In the genomic region with DNA sequence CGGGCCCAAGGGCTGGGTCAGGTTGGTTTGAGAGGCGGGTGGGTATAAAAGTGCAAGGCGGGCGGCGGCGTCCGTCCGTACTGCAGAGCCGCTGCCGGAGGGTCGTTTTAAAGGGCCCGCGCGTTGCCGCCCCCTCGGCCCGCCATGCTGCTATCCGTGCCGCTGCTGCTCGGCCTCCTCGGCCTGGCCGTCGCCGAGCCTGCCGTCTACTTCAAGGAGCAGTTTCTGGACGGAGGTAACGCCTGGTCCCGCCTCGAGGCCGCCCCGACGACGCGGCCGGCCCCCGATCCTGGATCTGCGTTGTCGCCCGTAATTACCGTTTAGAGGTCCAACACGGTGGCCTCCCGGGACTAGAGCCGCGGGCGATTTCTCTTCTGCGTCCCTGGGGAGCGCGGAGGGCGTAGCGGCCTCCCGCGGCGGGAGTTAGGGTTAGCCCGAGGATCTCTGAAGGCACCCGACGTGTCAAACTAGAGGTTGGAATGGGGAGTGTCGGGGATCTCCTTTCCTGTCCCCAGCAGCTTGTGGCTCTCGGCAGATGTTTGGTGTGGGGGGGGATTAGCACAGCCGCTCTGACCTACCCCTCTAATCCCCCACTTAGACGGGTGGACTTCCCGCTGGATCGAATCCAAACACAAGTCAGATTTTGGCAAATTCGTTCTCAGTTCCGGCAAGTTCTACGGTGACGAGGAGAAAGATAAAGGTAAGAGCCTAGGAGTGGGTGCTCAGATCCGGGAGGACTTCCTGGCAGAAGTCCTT, we compare ENCODE assay signal across 8 cellular contexts. TPM values are rescaled to one million over a fixed set of nuclear protein-coding genes. Genes with fewer than 3 reads are reported as not detected.
A peak's percentile ranks its signal among the peaks of the same experiment; 100 is the strongest.
DNase-seq lines count a peak whose midpoint lies in the region; TF ChIP-seq lines count a peak whose summit lies in the region.

A gene (plus strand): TSS at position 74 of the 756 bp plus-strand sequence. CDS start 71 bp downstream, at position 145.

- intact Hi-C loops in adrenal gland (cut with DNase I) = no loop called here

- 0 to 1% (median 1%) methylated on average over 24 to 67 of the region's 67 CpGs for WGBS in adrenal gland, 4 donors

- TF ChIP-seq POLR2A in GM18951 (IDR thresholded peaks at IDR 0.05; ENCODE audit: extremely low read depth, insufficient read depth, insufficient read length) (peak; percentile 100), adrenal gland (IDR thresholded peaks at IDR 0.05) (peak; percentile 100)

- DNase-seq in AG09319 (ENCODE audit: extremely low read depth, low read depth) (no peak), NAMALWA (ENCODE audit: low spot score) (peak; percentile 67), adrenal gland (peak in 3 of 7 donors; percentile 49 to 54 (median 53)), hepatic stellate cell (ENCODE audit: low spot score) (peak; percentile 56), skeletal muscle cell (ENCODE audit: low read depth) (no peak), islet precursor cell (no peak), NCI-H1092 (lab: John Stamatoyannopoulos, UW) (no peak)

- TF ChIP-seq CTCF in AG09319 (IDR thresholded peaks at IDR 0.05; ENCODE audit: low read depth, low read length) = peak; percentile 11
- TF ChIP-seq CTCF in adrenal gland (IDR thresholded peaks at IDR 0.05) = peak in 4 of 6 experiments; percentile 22 to 59 (median 28)

- no peaks in the 10 kb centered on the region for H3K9me3 ChIP-seq in adrenal gland (replicated peaks in 1 of 3)

- peaks cover 0 to 44% of the 10 kb centered on the region in 2 donors for H3K36me3 ChIP-seq in adrenal gland (replicated peaks in 1 of 2)

- H3K4me3 ChIP-seq in adrenal gland = peak within 1 kb of the TSS; percentile 74 to 100 (median 98)
- H3K4me3 ChIP-seq in skeletal muscle cell (ENCODE audit: low read depth, low read length) = peak within 1 kb of the TSS; percentile 91

- H3K27ac ChIP-seq in adrenal gland = peak within 1 kb of the TSS; percentile 67 to 94 (median 91)

- H3K27me3 ChIP-seq in adrenal gland = no peaks in the 10 kb centered on the region

- in situ Hi-C loops in GM18951 (cut with MboI; ENCODE audit: low sequenced_read_pairs, unreplicated experiment) = no loop called here

- peaks cover 8 to 35% of the 10 kb centered on the region in 2 donors for H3K4me1 ChIP-seq in adrenal gland (replicated peaks in 1 of 2)

RNA-seq across cellular contexts. Expression of the gene that starts here (rescaled TPM):
- 1,000 to 10,000 TPM in 2 of 8 donors, 100 to 1,000 TPM in 6; 271 to 1,489 (median 613) TPM for total RNA-seq in adrenal gland
- 1,000 to 10,000 TPM in 1 of 3 donors, 100 to 1,000 TPM in 2; 224 to 1,230 (median 336) TPM for polyA plus RNA-seq in adrenal gland

Comparison
In these comparisons a context has a peak if more than half of its experiments do, and no peak if none do; other contexts are left out.
1. DNase-seq: peak in NAMALWA (single experiment) and hepatic stellate cell (single experiment); none in AG09319 (single experiment), skeletal muscle cell (single experiment), islet precursor cell (single experiment) and NCI-H1092 (single experiment).